17 cellular contexts compared by ENCODE assay signal in genomic region chr9:126548312-126548711, GRCh38.
DNase-seq lines count a peak whose midpoint lies in the region; ATAC-seq and TF ChIP-seq lines count a peak whose summit lies in the region.
"Had no signal": no experiment of that assay in that cellular context is flagged by ENCODE, and none has a peak within 500 bp of the region (broad histone marks: within the 10 kb centered on the region; RNA-seq: fewer than 3 reads in every experiment).

No MANE protein-coding gene starts in this region.

- H3K27me3 Mint-ChIP-seq in effector memory CD8-positive, alpha-beta T cell: no peaks in the 10 kb centered on the region
- H3K27me3 Mint-ChIP-seq: B cell; CD4-positive, alpha-beta memory T cell had no signal

- H3K4me1 Mint-ChIP-seq in effector memory CD8-positive, alpha-beta T cell (ENCODE audit: low read depth in 2 of 2): peaks cover 0 to 11% of the 10 kb centered on the region in 2 donors
- H3K4me1 Mint-ChIP-seq: B cell; CD4-positive, alpha-beta memory T cell; GM23338; H9 had no signal

- no peak overlapping the region for H3K4me3 Mint-ChIP-seq in effector memory CD8-positive, alpha-beta T cell
- H3K4me3 Mint-ChIP-seq: B cell; CD4-positive, alpha-beta memory T cell; GM23338; H9 had no signal

- H3K36me3 ChIP-seq in H7 (replicated peaks; ENCODE audit: control insufficient read depth, insufficient read depth, low read length) (no peaks in the 10 kb centered on the region), right lobe of liver (no peaks in the 10 kb centered on the region), upper lobe of right lung (no peaks in the 10 kb centered on the region), prostate gland (no peaks in the 10 kb centered on the region)

- no peak overlapping the region for H3K4me3 ChIP-seq in H7 (ENCODE audit: insufficient read depth, low read depth, low read length)
- H3K4me3 ChIP-seq in right lobe of liver: no peak overlapping the region
- no peak overlapping the region for H3K4me3 ChIP-seq in upper lobe of right lung
- H3K4me3 ChIP-seq in prostate gland: no peak overlapping the region
- H3K4me3 ChIP-seq: GM23338 had no signal

- peak in 3 of 4 donors; percentile 9 to 20 (median 17) for TF ChIP-seq CTCF in right lobe of liver (IDR thresholded peaks at IDR 0.05)
- TF ChIP-seq CTCF in upper lobe of right lung (IDR thresholded peaks at IDR 0.05): no peak
- TF ChIP-seq CTCF in prostate gland (IDR thresholded peaks at IDR 0.05): no peak

- H3K9me3 Mint-ChIP-seq in effector memory CD8-positive, alpha-beta T cell: no peaks in the 10 kb centered on the region
- H3K9me3 Mint-ChIP-seq: CD4-positive, alpha-beta memory T cell had no signal

- no peak for TF ChIP-seq POLR2A in right lobe of liver (IDR thresholded peaks at IDR 0.05)
- no peak for TF ChIP-seq POLR2A in prostate gland (IDR thresholded peaks at IDR 0.05)

- H3K27ac ChIP-seq in right lobe of liver (no peak overlapping the region), upper lobe of right lung (no peak overlapping the region), prostate gland (no peak overlapping the region)
- H3K27ac ChIP-seq: HL-60 had no signal

- intact Hi-C loops in right lobe of liver (cut with DNase I): no loop called here
- intact Hi-C loops in upper lobe of right lung (cut with DNase I): no loop called here
- intact Hi-C loops in prostate gland (cut with DNase I): no loop called here

- no peaks in the 10 kb centered on the region for H3K36me3 Mint-ChIP-seq in effector memory CD8-positive, alpha-beta T cell (ENCODE audit: insufficient read depth)
- H3K36me3 Mint-ChIP-seq: CD4-positive, alpha-beta memory T cell had no signal

- peak; percentile 39 for DNase-seq in H7
- no peak for DNase-seq in effector memory CD8-positive, alpha-beta T cell
- DNase-seq in right lobe of liver: peak; percentile 61 to 75 (median 69)
- peak; percentile 46 for DNase-seq in upper lobe of right lung
- DNase-seq in prostate gland (ENCODE audit: low spot score): no peak
- DNase-seq: C1 segment of cervical spinal cord; CD4-positive, alpha-beta memory T cell; DMS153; DND-41; GF-D8; H9; KBM-7 had no signal

- H3K4me1 ChIP-seq in right lobe of liver: no peaks in the 10 kb centered on the region
- no peaks in the 10 kb centered on the region for H3K4me1 ChIP-seq in upper lobe of right lung
- H3K4me1 ChIP-seq in prostate gland (replicated peaks): no peaks in the 10 kb centered on the region

- H3K27me3 ChIP-seq in H7 (ENCODE audit: control insufficient read depth, insufficient read depth, low read length) (no peaks in the 10 kb centered on the region), right lobe of liver (no peaks in the 10 kb centered on the region), upper lobe of right lung (no peaks in the 10 kb centered on the region), prostate gland (replicated peaks; ENCODE audit: insufficient read depth) (no peaks in the 10 kb centered on the region)

- peak overlapping the region; percentile 27 to 29 for H3K27ac Mint-ChIP-seq in effector memory CD8-positive, alpha-beta T cell
- H3K27ac Mint-ChIP-seq: B cell; CD4-positive, alpha-beta memory T cell; GM23338; H9 had no signal

- H3K9me3 ChIP-seq in right lobe of liver: no peaks in the 10 kb centered on the region
- no peaks in the 10 kb centered on the region for H3K9me3 ChIP-seq in upper lobe of right lung
- H3K9me3 ChIP-seq in prostate gland: no peaks in the 10 kb centered on the region

- no peak for ATAC-seq in effector memory CD8-positive, alpha-beta T cell (replicated peaks)
- ATAC-seq in right lobe of liver (peak; percentile 85 to 99 (median 92)), upper lobe of right lung (no peak), HG03108 (IDR thresholded peaks at IDR 0.05; ENCODE audit: unreplicated experiment) (no peak), HG02571 (IDR thresholded peaks at IDR 0.05; ENCODE audit: unreplicated experiment) (no peak)
- ATAC-seq: GM23338 had no signal

- 42% methylated on average over 2 of the region's 7 CpGs for WGBS in right lobe of liver (ENCODE audit: insufficient coverage, low coverage, low lambda C conversion rate, missing lambda C conversion rate)
- WGBS in prostate gland: 86% methylated on average over 7 of the region's 7 CpGs

Comparison
In these comparisons a context has a peak if more than half of its experiments do, and no peak if none do; other contexts are left out.
1. DNase-seq: peak in H7 (single experiment), right lobe of liver (3 of 3) and upper lobe of right lung (single experiment); none in effector memory CD8-positive, alpha-beta T cell (0 of 3) and prostate gland (single experiment).
2. ATAC-seq: peak in right lobe of liver (4 of 4); none in effector memory CD8-positive, alpha-beta T cell (single experiment), upper lobe of right lung (single experiment), HG03108 (single experiment) and HG02571 (single experiment).
3. CTCF ChIP-seq: peak in right lobe of liver (3 of 4); none in upper lobe of right lung (single experiment) and prostate gland (0 of 4).